ENCODE assay signal across 9 cellular contexts in the genomic region with DNA sequence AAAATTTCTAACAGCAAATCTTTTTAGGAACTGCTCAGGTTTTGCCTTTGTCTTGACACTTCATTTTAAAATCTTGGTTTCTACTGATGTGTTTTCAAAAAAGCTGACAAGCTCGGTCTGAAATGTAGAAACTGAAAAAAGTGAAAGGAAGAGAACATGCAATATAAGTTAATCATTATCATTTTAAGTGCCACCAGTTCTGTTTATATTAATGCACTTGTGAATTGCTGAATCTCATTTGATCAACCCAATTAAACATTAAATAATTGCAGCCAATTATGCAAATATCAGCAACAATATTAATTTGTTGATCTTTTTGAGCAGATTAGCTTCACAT.
DNase-seq lines count a peak whose midpoint lies in the region; ATAC-seq and TF ChIP-seq lines count a peak whose summit lies in the region.
"Had no signal": no experiment of that assay in that cellular context is flagged by ENCODE, and none has a peak within 500 bp of the region (broad histone marks: within the 10 kb centered on the region; RNA-seq: fewer than 3 reads in every experiment).

No MANE protein-coding gene starts in this region.

- peak overlapping the region; percentile 40 for H3K27ac ChIP-seq in KOPT-K1 (ENCODE audit: low read depth, low read length, poor library complexity, severe bottlenecking)
- no peak overlapping the region for H3K27ac ChIP-seq in parathyroid adenoma
- no peak overlapping the region for H3K27ac ChIP-seq in mesenchymal stem cell (ENCODE audit: low read length, poor library complexity, severe bottlenecking)

- H2BK15ac ChIP-seq in mesenchymal stem cell (ENCODE audit: low read depth, poor library complexity, severe bottlenecking) = no peak overlapping the region

- no peak for TF ChIP-seq CTCF in parathyroid adenoma (IDR thresholded peaks at IDR 0.05)

- H3K27me3 ChIP-seq in parathyroid adenoma (ENCODE audit: control insufficient read depth, insufficient read depth, low read length) (no peaks in the 10 kb centered on the region), mesenchymal stem cell (ENCODE audit: control insufficient read depth in 1 of 2, insufficient read depth in 1 of 2, low read length in 2 of 2) (no peaks in the 10 kb centered on the region)

- H3K9ac ChIP-seq in parathyroid adenoma (no peak overlapping the region), mesenchymal stem cell (ENCODE audit: low read length) (no peak overlapping the region)

- 100% methylated on average over 1 of the region's 1 CpG for WGBS in mesenchymal stem cell

- H3K36me3 ChIP-seq in KOPT-K1 (ENCODE audit: insufficient read depth, low read length) (no peaks in the 10 kb centered on the region), parathyroid adenoma (ENCODE audit: control insufficient read depth, insufficient read depth, low read length) (no peaks in the 10 kb centered on the region), mesenchymal stem cell (ENCODE audit: control insufficient read depth in 1 of 2, insufficient read depth in 2 of 2, low read depth in 1 of 2, low read length in 2 of 2) (peaks cover 7 to 22% of the 10 kb centered on the region in 2 experiments)

- no peak overlapping the region for H2BK12ac ChIP-seq in mesenchymal stem cell (ENCODE audit: low read length in 2 of 2)

- no peak overlapping the region for H3K4me3 ChIP-seq in parathyroid adenoma (ENCODE audit: low read depth, low read length)
- H3K4me3 ChIP-seq in mesenchymal stem cell (ENCODE audit: insufficient read depth in 1 of 2, low read depth in 1 of 2, low read length in 2 of 2) = no peak overlapping the region

- no peak overlapping the region for H4K91ac ChIP-seq in mesenchymal stem cell (ENCODE audit: low read length)

- H3K23ac ChIP-seq in mesenchymal stem cell (ENCODE audit: low read length in 2 of 2) = no peak overlapping the region

- no peaks in the 10 kb centered on the region for H3K79me2 ChIP-seq in parathyroid adenoma

- peak overlapping the region; percentile 18 for H2AFZ ChIP-seq in parathyroid adenoma
- H2AFZ ChIP-seq in mesenchymal stem cell (ENCODE audit: low read depth, low read length) = no peak overlapping the region

- no peak overlapping the region for H3K18ac ChIP-seq in mesenchymal stem cell (ENCODE audit: low read depth in 1 of 2, low read length in 2 of 2)

- no peak for DNase-seq in medulla oblongata (ENCODE audit: extremely low spot score)
- DNase-seq in mesenchymal stem cell = no peak
- no peak for DNase-seq in sciatic nerve (ENCODE audit: low spot score)
- DNase-seq: activated CD8-positive, alpha-beta memory T cell treated with anti-CD3 and anti-CD28 coated beads for 24 hours; midbrain had no signal

- no peaks in the 10 kb centered on the region for H3K9me3 ChIP-seq in KOPT-K1 (ENCODE audit: insufficient read depth, low read length, poor library complexity, severe bottlenecking)
- H3K9me3 ChIP-seq in parathyroid adenoma (ENCODE audit: control insufficient read depth, low read length) = no peaks in the 10 kb centered on the region
- no peaks in the 10 kb centered on the region for H3K9me3 ChIP-seq in mesenchymal stem cell (ENCODE audit: control insufficient read depth, low read length)

- no peak overlapping the region for H3K14ac ChIP-seq in mesenchymal stem cell (ENCODE audit: low read length in 2 of 2)

- H2BK120ac ChIP-seq in mesenchymal stem cell (ENCODE audit: low read depth, low read length) = no peak overlapping the region

- H2AK5ac ChIP-seq in mesenchymal stem cell (ENCODE audit: low read length, severe bottlenecking) = no peak overlapping the region

- intact Hi-C loops in sciatic nerve (cut with DNase I) = no loop called here

- no peaks in the 10 kb centered on the region for H3K79me1 ChIP-seq in mesenchymal stem cell (replicated peaks; ENCODE audit: low read length, poor library complexity, severe bottlenecking)

- no peak overlapping the region for H2BK5ac ChIP-seq in mesenchymal stem cell (ENCODE audit: low read depth, low read length, poor library complexity, severe bottlenecking)

- no peak overlapping the region for H4K8ac ChIP-seq in mesenchymal stem cell (ENCODE audit: low read length)

- no peak overlapping the region for H3K4ac ChIP-seq in mesenchymal stem cell (ENCODE audit: low read depth in 1 of 2, low read length in 2 of 2)

- H3K4me2 ChIP-seq in parathyroid adenoma (ENCODE audit: low read length) (no peak overlapping the region), mesenchymal stem cell (ENCODE audit: low read length, poor library complexity, severe bottlenecking) (no peak overlapping the region)

- peak; percentile 41 for ATAC-seq in GM18907 (IDR thresholded peaks at IDR 0.05; ENCODE audit: unreplicated experiment)
- peak; percentile 15 for ATAC-seq in HG02623 (IDR thresholded peaks at IDR 0.05; ENCODE audit: unreplicated experiment)
- ATAC-seq in sciatic nerve = no peak

- H3K4me1 ChIP-seq in parathyroid adenoma (no peaks in the 10 kb centered on the region), mesenchymal stem cell (ENCODE audit: control insufficient read depth, insufficient read depth, low read depth, low read length) (no peaks in the 10 kb centered on the region)
